In genomic region chr17:67800495-67800928, GRCh38 we compare ENCODE assay signal across 1 cellular context.
A peak's percentile ranks its signal among the peaks of the same experiment; 100 is the strongest.
TF ChIP-seq lines count a peak whose summit lies in the region.

No MANE protein-coding gene starts in this region.

TF ChIP-seq in HepG2, 621 proteins besides CTCF, POLR2A, EP300 and RAD21 (continued from another document and continues in another):
- TF ChIP-seq TIGD3 (CRISPR knock-in tag; IDR thresholded peaks at IDR 0.05; ENCODE audit: borderline replicate concordance), result no peak
- TF ChIP-seq ZHX1 (CRISPR knock-in tag; IDR thresholded peaks at IDR 0.05; ENCODE audit: low read depth), result no peak
- peak; percentile 84 for TF ChIP-seq SMC3 (IDR thresholded peaks at IDR 0.05; ENCODE audit: low read length)
- TF ChIP-seq ARID4A (CRISPR knock-in tag; IDR thresholded peaks at IDR 0.05; ENCODE audit: borderline replicate concordance), result peak; percentile 18; the same call in 1 of the 2 replicates
- 0 out of 2 replicates have a peak, but pooled peaks have one; percentile 38 for TF ChIP-seq TBX2 (CRISPR knock-in tag; IDR thresholded peaks at IDR 0.05; ENCODE audit: borderline replicate concordance)
- no peak for TF ChIP-seq ZSCAN31 (CRISPR knock-in tag; IDR thresholded peaks at IDR 0.05; ENCODE audit: low read depth)
- no peak for TF ChIP-seq ZNF609 (CRISPR knock-in tag; IDR thresholded peaks at IDR 0.05; ENCODE audit: borderline replicate concordance)
- no peak for TF ChIP-seq FOXC1 (CRISPR knock-in tag; IDR thresholded peaks at IDR 0.05; ENCODE audit: borderline replicate concordance)
- TF ChIP-seq KDM4B (CRISPR knock-in tag; IDR thresholded peaks at IDR 0.05), result no peak
- TF ChIP-seq ZNF597 (CRISPR knock-in tag; IDR thresholded peaks at IDR 0.05), result no peak
- TF ChIP-seq ZSCAN22 (CRISPR knock-in tag; IDR thresholded peaks at IDR 0.05), result no peak
- no peak for TF ChIP-seq MIER3 (CRISPR knock-in tag; IDR thresholded peaks at IDR 0.05; ENCODE audit: borderline replicate concordance)
- no peak for TF ChIP-seq U2AF1 (optimal IDR thresholded peaks at IDR 0.05; ENCODE audit: low read depth, low read length)
- TF ChIP-seq POGZ (CRISPR knock-in tag; IDR thresholded peaks at IDR 0.05), result no peak
- no peak for TF ChIP-seq ZNF260 (CRISPR knock-in tag; IDR thresholded peaks at IDR 0.05; ENCODE audit: borderline replicate concordance, low read depth)
- no peak for TF ChIP-seq MZF1 (CRISPR knock-in tag; IDR thresholded peaks at IDR 0.05; ENCODE audit: borderline replicate concordance)
- no peak for TF ChIP-seq ZNF580 (CRISPR knock-in tag; IDR thresholded peaks at IDR 0.05; ENCODE audit: borderline replicate concordance, low read depth)
- TF ChIP-seq ZNF713 (CRISPR knock-in tag; IDR thresholded peaks at IDR 0.05), result no peak
- TF ChIP-seq ZNF407 (CRISPR knock-in tag; IDR thresholded peaks at IDR 0.05; ENCODE audit: not compliant biosample characterization), result no peak
- no peak for TF ChIP-seq ZNF629 (CRISPR knock-in tag; conservative IDR thresholded peaks at IDR 0.05)
- 0 out of 2 replicates have a peak, but pooled peaks have one; percentile 20 for TF ChIP-seq THRA (CRISPR knock-in tag; IDR thresholded peaks at IDR 0.05; ENCODE audit: borderline replicate concordance)
- no peak for TF ChIP-seq SOX6 (IDR thresholded peaks at IDR 0.05)
- 0 out of 2 replicates have a peak, but pooled peaks have one; percentile 12 for TF ChIP-seq SOX6 (CRISPR knock-in tag; IDR thresholded peaks at IDR 0.05)
- TF ChIP-seq ZNF768 (CRISPR knock-in tag; IDR thresholded peaks at IDR 0.05), result no peak
